In genomic region chr15:32578482-32578881, GRCh38 we compare ENCODE assay signal across 1 cellular context. TPM values are rescaled to one million over a fixed set of nuclear protein-coding genes. Genes with fewer than 3 reads are reported as not detected.
"Had no signal": no experiment of that assay in that cellular context is flagged by ENCODE, and none has a peak within 500 bp of the region (broad histone marks: within the 10 kb centered on the region; RNA-seq: fewer than 3 reads in every experiment).

No MANE protein-coding gene starts in this region.

RNA-seq across cellular contexts. Expression of gene ARHGAP11A, which starts 36.8 kb away (rescaled TPM):
- total RNA-seq: ascending aorta had no signal
